ENCODE assay signal across 18 cellular contexts in genomic region chr9:98150726-98151125, GRCh38. TPM values are rescaled to one million over a fixed set of nuclear protein-coding genes. Genes with fewer than 3 reads are reported as not detected.
A peak's percentile ranks its signal among the peaks of the same experiment; 100 is the strongest.
DNase-seq lines count a peak whose midpoint lies in the region; ATAC-seq and TF ChIP-seq lines count a peak whose summit lies in the region.
"Had no signal": no experiment of that assay in that cellular context is flagged by ENCODE, and none has a peak within 500 bp of the region (broad histone marks: within the 10 kb centered on the region; RNA-seq: fewer than 3 reads in every experiment).

No MANE protein-coding gene starts in this region.

- peaks cover 26% of the 10 kb centered on the region for H3K36me3 ChIP-seq in CD4-positive, CD25-positive, alpha-beta regulatory T cell (ENCODE audit: control insufficient read depth, insufficient read depth, low read length)
- H3K36me3 ChIP-seq in left lung: no peaks in the 10 kb centered on the region
- H3K36me3 ChIP-seq in tibial nerve: no peaks in the 10 kb centered on the region

- TF ChIP-seq CTCF in left lung (IDR thresholded peaks at IDR 0.05) (no peak), tibial nerve (IDR thresholded peaks at IDR 0.05) (no peak), nephron progenitor cell (IDR thresholded peaks at IDR 0.05) (no peak)

- peaks cover 5% of the 10 kb centered on the region for H3K4me1 ChIP-seq in CD4-positive, CD25-positive, alpha-beta regulatory T cell (ENCODE audit: control insufficient read depth, insufficient read depth, low read length, poor library complexity, severe bottlenecking)
- H3K4me1 ChIP-seq in left lung (peaks cover 2 to 31% of the 10 kb centered on the region in 2 donors), tibial nerve (no peaks in the 10 kb centered on the region)

- no peaks in the 10 kb centered on the region for H3K27me3 ChIP-seq in CD4-positive, CD25-positive, alpha-beta regulatory T cell (ENCODE audit: control insufficient read depth, insufficient read depth, low read length)
- no peaks in the 10 kb centered on the region for H3K27me3 ChIP-seq in left lung
- no peaks in the 10 kb centered on the region for H3K27me3 ChIP-seq in tibial nerve
- H3K27me3 ChIP-seq: Peyer's patch had no signal

- no peak overlapping the region for H3K4me3 Mint-ChIP-seq in CD4-positive, CD25-positive, alpha-beta regulatory T cell
- no peak overlapping the region for H3K4me3 Mint-ChIP-seq in nephron progenitor cell
- H3K4me3 Mint-ChIP-seq: B cell had no signal

- intact Hi-C loops in left lung (cut with DNase I): no loop called here

- peaks cover 21% of the 10 kb centered on the region for H3K36me3 Mint-ChIP-seq in CD4-positive, CD25-positive, alpha-beta regulatory T cell
- H3K36me3 Mint-ChIP-seq in nephron progenitor cell (ENCODE audit: low read depth): no peaks in the 10 kb centered on the region

- no peak for TF ChIP-seq POLR2A in tibial nerve (IDR thresholded peaks at IDR 0.05)

- no peaks in the 10 kb centered on the region for H3K9me3 ChIP-seq in CD4-positive, CD25-positive, alpha-beta regulatory T cell (ENCODE audit: control insufficient read depth in 2 of 2, low read length in 2 of 2)
- no peaks in the 10 kb centered on the region for H3K9me3 ChIP-seq in left lung
- peaks cover 0 to 3% (median 0%) of the 10 kb centered on the region in 4 donors for H3K9me3 ChIP-seq in tibial nerve
- H3K9me3 ChIP-seq: Peyer's patch, SK-N-SH had no signal

- H3K4me1 Mint-ChIP-seq in CD4-positive, CD25-positive, alpha-beta regulatory T cell: peaks cover 16 to 41% (median 27%) of the 10 kb centered on the region in 4 donors
- H3K4me1 Mint-ChIP-seq in nephron progenitor cell: peaks cover 14% of the 10 kb centered on the region

- H3K9me3 Mint-ChIP-seq in CD4-positive, CD25-positive, alpha-beta regulatory T cell: peaks cover 0 to 2% (median 0%) of the 10 kb centered on the region in 7 donors
- no peaks in the 10 kb centered on the region for H3K9me3 Mint-ChIP-seq in nephron progenitor cell

- TF ChIP-seq EP300 in tibial nerve (IDR thresholded peaks at IDR 0.05): no peak

- no peaks in the 10 kb centered on the region for H3K27me3 Mint-ChIP-seq in CD4-positive, CD25-positive, alpha-beta regulatory T cell
- H3K27me3 Mint-ChIP-seq in nephron progenitor cell (ENCODE audit: low read depth, poor library complexity): peaks cover 3% of the 10 kb centered on the region
- H3K27me3 Mint-ChIP-seq: B cell had no signal

- DNase-seq in AML-193 (lab: John Stamatoyannopoulos, UW) (peak; percentile 27 to 38), MV-4-11 (lab: John Stamatoyannopoulos, UW) (peak; percentile 49), left lung (no peak), tibial nerve (ENCODE audit: low spot score in 2 of 2) (no peak), NCI-H2029 (lab: John Stamatoyannopoulos, UW) (no peak), nephron progenitor cell (no peak)
- no peak for DNase-seq in CD4-positive, CD25-positive, alpha-beta regulatory T cell
- DNase-seq: ACHN, DMS153, IMR-90, NCI-H1092 treated with DMSO at 0.1 percent for 48 hours, NCI-H1694, NCI-H345, Right ventricle myocardium superior, SK-N-SH had no signal

- WGBS in tibial nerve, 2 donors: 58 to 67% methylated on average over 3 of the region's 3 CpGs

- peak overlapping the region in 2 of 3 donors; percentile 2 to 77 for H3K27ac Mint-ChIP-seq in CD4-positive, CD25-positive, alpha-beta regulatory T cell
- H3K27ac Mint-ChIP-seq in nephron progenitor cell: no peak overlapping the region
- H3K27ac Mint-ChIP-seq: B cell had no signal

- H3K4me3 ChIP-seq in CD4-positive, CD25-positive, alpha-beta regulatory T cell (ENCODE audit: low read depth, low read length): no peak overlapping the region
- H3K4me3 ChIP-seq in left lung (no peak overlapping the region), tibial nerve (no peak overlapping the region)
- H3K4me3 ChIP-seq: GM12878, Peyer's patch had no signal

- no peak overlapping the region for H3K27ac ChIP-seq in CD4-positive, CD25-positive, alpha-beta regulatory T cell (ENCODE audit: insufficient read depth, low read length, poor library complexity, severe bottlenecking)
- peak overlapping the region in 1 of 2 donors; percentile 45 for H3K27ac ChIP-seq in left lung
- H3K27ac ChIP-seq in tibial nerve: no peak overlapping the region
- H3K27ac ChIP-seq: Peyer's patch had no signal

- ATAC-seq in CD4-positive, CD25-positive, alpha-beta regulatory T cell (ENCODE audit: low read depth in 2 of 2): no peak
- ATAC-seq in left lung: peak; percentile 31
- ATAC-seq: GM12878 had no signal

RNA-seq across cellular contexts. Expression of gene TRIM14, which starts 31.7 kb away (rescaled TPM):
- total RNA-seq in CD4-positive, CD25-positive, alpha-beta regulatory T cell: 120 TPM
- polyA plus RNA-seq in CD4-positive, CD25-positive, alpha-beta regulatory T cell: 10 to 100 TPM; 65.2 to 94.0 (median 73.7) TPM
- total RNA-seq in left lung: 10 to 100 TPM; 26.8 to 37.2 TPM
- 10 to 100 TPM in 3 of 4 donors, 1 to 10 TPM in 1; 9.4 to 16.8 (median 10.1) TPM for total RNA-seq in tibial nerve

RNA-seq across cellular contexts. Expression of gene CORO2A, which starts 41.7 kb away (rescaled TPM):
- 27.0 TPM for total RNA-seq in CD4-positive, CD25-positive, alpha-beta regulatory T cell
- 10 to 100 TPM; 13.4 to 16.7 (median 14.0) TPM for polyA plus RNA-seq in CD4-positive, CD25-positive, alpha-beta regulatory T cell
- total RNA-seq in left lung (10 to 100 TPM; 14.9 to 20.4 TPM), tibial nerve (1 to 10 TPM; 1.9 to 3.3 (median 3.2) TPM)

Comparison
In these comparisons a context has a peak if more than half of its experiments do, and no peak if none do; other contexts are left out.
1. DNase-seq: peak in AML-193 (2 of 2) and MV-4-11 (single experiment); none in CD4-positive, CD25-positive, alpha-beta regulatory T cell (0 of 3), left lung (0 of 2), tibial nerve (0 of 2), NCI-H2029 (single experiment) and nephron progenitor cell (single experiment).